In genomic region chr4:136699905-136700304, GRCh38 we compare ENCODE assay signal across 3 cellular contexts.
"Had no signal": no experiment of that assay in that cellular context is flagged by ENCODE, and none has a peak within 500 bp of the region (broad histone marks: within the 10 kb centered on the region; RNA-seq: fewer than 3 reads in every experiment).

No MANE protein-coding gene starts in this region.

- ATAC-seq: GM12878 had no signal

- DNase-seq: GDM1, GF-D8 had no signal
